ENCODE assay signal across 39 cellular contexts in genomic region chr6:53125276-53125675, GRCh38. TPM values are rescaled to one million over a fixed set of nuclear protein-coding genes. Genes with fewer than 3 reads are reported as not detected.
"Had no signal": no experiment of that assay in that cellular context is flagged by ENCODE, and none has a peak within 500 bp of the region (broad histone marks: within the 10 kb centered on the region; RNA-seq: fewer than 3 reads in every experiment).

No MANE protein-coding gene starts in this region.

- H3K9me3 ChIP-seq: adrenal gland, ascending aorta, body of pancreas, breast epithelium had no signal

- H3K36me3 ChIP-seq: adrenal gland, ascending aorta, brain microvascular endothelial cell, breast epithelium, cardiac muscle cell had no signal

- DNase-seq: activated effector memory CD4-positive, alpha-beta T cell treated with anti-CD3 and anti-CD28 coated beads, Interleukin-2, amount 50 U/mL, for 16 hours; activated effector memory CD4-positive, alpha-beta T cell treated with Interleukin-2 at 50 U/mL for 16 hours; activated gamma-delta T cell; activated gamma-delta T cell treated with Interleukin-2 at 50 U/mL for 16 hours; activated naive CD4-positive, alpha-beta T cell; activated naive CD4-positive, alpha-beta T cell treated with anti-CD3 and anti-CD28 coated beads for 36 hours; activated naive CD4-positive, alpha-beta T cell treated with anti-CD3 and anti-CD28 coated beads, Interleukin-2, amount 10 ng/mL, durations not matched to agents 7 days and 5 days; activated naive CD4-positive, alpha-beta T cell treated with anti-CD3 and anti-CD28 coated beads, Interleukin-2, amount 50 U/mL, for 16 hours; activated naive CD4-positive, alpha-beta T cell treated with Interleukin-2 at 50 U/mL for 16 hours; activated naive CD8-positive, alpha-beta T cell treated with anti-CD3 and anti-CD28 coated beads for 36 hours; activated naive CD8-positive, alpha-beta T cell treated with anti-CD3 and anti-CD28 coated beads, Interleukin-2, amount 10 ng/mL, durations not matched to agents 7 days and 5 days; activated naive CD8-positive, alpha-beta T cell treated with anti-CD3 and anti-CD28 coated beads, Interleukin-2, amount 50 U/mL, for 24 hours; activated T-cell treated with anti-CD3 and anti-CD28 coated beads, Interleukin-2, amount 50 U/mL, for 1 hour; activated T-cell treated with anti-CD3 and anti-CD28 coated beads, Interleukin-2, amount 50 U/mL, for 24 hours; activated T-cell treated with anti-CD3 and anti-CD28 coated beads, Interleukin-2, amount 50 U/mL, for 4 hours; activated T-cell treated with anti-CD3 and anti-CD28 coated beads, Interleukin-2, amount 50 U/mL, for 48 hours; activated T-cell treated with anti-CD3 and anti-CD28 coated beads, Interleukin-2, amount 50 U/mL, for 72 hours; adrenal gland; amniotic stem cell; amygdala; anterior cingulate cortex; aorta; body of pancreas; brain microvascular endothelial cell; caudate nucleus; central memory CD4-positive, alpha-beta T cell; cerebellar nuclear complex had no signal

- H3K4me3 ChIP-seq: adrenal gland, ascending aorta, body of pancreas, breast epithelium, cardiac muscle cell had no signal

- H3K4me1 ChIP-seq: adrenal gland, ascending aorta, breast epithelium had no signal

- ATAC-seq: activated naive CD4-positive, alpha-beta T cell treated with anti-CD3 and anti-CD28 coated beads, Interleukin-2, amount 50 U/mL, for 72 hours; activated naive CD8-positive, alpha-beta T cell treated with anti-CD3 and anti-CD28 coated beads, Interleukin-2, amount 50 U/mL, for 24 hours; activated T-cell treated with anti-CD3 and anti-CD28 coated beads, Interleukin-2, amount 50 U/mL, for 4 hours; activated T-cell treated with anti-CD3 and anti-CD28 coated beads, Interleukin-2, amount 50 U/mL, for 72 hours; activated T-helper 17 cell treated with anti-CD3 and anti-CD28 coated beads, Interleukin-2, amount 50 U/mL, for 72 hours; body of pancreas had no signal

- H3K27ac ChIP-seq: adrenal gland, ascending aorta, body of pancreas, brain microvascular endothelial cell, breast epithelium, cardiac muscle cell had no signal

- H3K27me3 ChIP-seq: adrenal gland, ascending aorta, body of pancreas, brain microvascular endothelial cell, breast epithelium, cardiac muscle cell had no signal

RNA-seq across cellular contexts. Expression of gene GCM1, which starts 23.4 kb away (rescaled TPM):
- total RNA-seq: activated naive CD8-positive, alpha-beta T cell treated with anti-CD3 and anti-CD28 coated beads for 36 hours; activated T-helper 1 cell treated with anti-CD3 and anti-CD28 coated beads, Interleukin-12 subunit alpha, Interleukin-12 subunit beta, Interleukin-2, Interleukin-4 antibody, amounts not matched to agents 30 ng/mL and 10 ng/mL and 1 ng/mL, durations not matched to agents 14 hours and 24 hours and 36 hours; activated T-helper 2 cell treated with anti-CD3 and anti-CD28 coated beads, Interferon-gamma antibody, Interleukin-2, Interleukin-4, amounts not matched to agents 10 μg/mL and 5 μg/mL and 100 μg/mL, durations not matched to agents 14 hours and 24 hours and 36 hours; ascending aorta; astrocyte; bronchial epithelial cell; cardiac muscle cell; cardiac septum; cerebellum; chondrocyte had no signal
- polyA plus RNA-seq: aorta, cardiac muscle cell had no signal
